ENCODE assay signal across 18 cellular contexts in genomic region chr2:23491622-23492336, GRCh38.
DNase-seq lines count a peak whose midpoint lies in the region; ATAC-seq, FAIRE-seq and TF ChIP-seq lines count a peak whose summit lies in the region.
"Had no signal": no experiment of that assay in that cellular context is flagged by ENCODE, and none has a peak within 500 bp of the region (broad histone marks: within the 10 kb centered on the region; RNA-seq: fewer than 3 reads in every experiment).

No MANE protein-coding gene starts in this region.

- no peak for ATAC-seq in T-helper 17 cell
- no peak; the same call in 2 of the 3 replicates for ATAC-seq in HepG2
- no peak for ATAC-seq in HG03520 (IDR thresholded peaks at IDR 0.05; ENCODE audit: unreplicated experiment)
- ATAC-seq in GM19463 (IDR thresholded peaks at IDR 0.05; ENCODE audit: unreplicated experiment): no peak
- ATAC-seq: CD8-positive, alpha-beta T cell had no signal

- POLR2A ChIA-PET in HEK293 (lab: Yijun Ruan, JAX): interaction anchor here (0.5 kb wide), 1 partner anchor 557 kb away, joined by 3 read pairs; no protein-coding TSS in a partner anchor
- POLR2A ChIA-PET in HepG2 (lab: Yijun Ruan, JAX): no interaction called here

- no peaks in the 10 kb centered on the region for H3K9me3 ChIP-seq in HEK293 (ENCODE audit: control insufficient read depth, insufficient read depth, low read depth, low read length)
- no peaks in the 10 kb centered on the region for H3K9me3 ChIP-seq in T-helper 17 cell (ENCODE audit: control insufficient read depth, low read length, poor library complexity, severe bottlenecking)
- H3K9me3 ChIP-seq in HepG2 (ENCODE audit: low read length): no peaks in the 10 kb centered on the region
- H3K9me3 ChIP-seq: BE2C, HAP-1, Peyer's patch had no signal

- H3K36me3 ChIP-seq in HEK293 (ENCODE audit: control insufficient read depth in 2 of 2, insufficient read depth in 1 of 2, low read length in 2 of 2) (no peaks in the 10 kb centered on the region), HepG2 (replicated peaks in 1 of 2; ENCODE audit: control insufficient read depth in 1 of 2, insufficient read depth in 2 of 2, low read length in 2 of 2) (no peaks in the 10 kb centered on the region)
- H3K36me3 ChIP-seq: BE2C, HAP-1, Peyer's patch had no signal

- FAIRE-seq in HepG2 (lab: Jason Lieb, UNC) (no peak), HTR-8/SVneo (lab: Jason Lieb, UNC) (no peak)
- FAIRE-seq: D721Med had no signal

- no peaks in the 10 kb centered on the region for H3K79me2 ChIP-seq in HepG2 (ENCODE audit: insufficient read depth, low read length)

- H3K4me1 Mint-ChIP-seq in T-helper 17 cell: peaks cover 21% of the 10 kb centered on the region

- peak overlapping the region; percentile 4 for H3K27ac Mint-ChIP-seq in T-helper 17 cell
- H3K27ac Mint-ChIP-seq: CD8-positive, alpha-beta T cell had no signal

- no peak for TF ChIP-seq POLR2A in HepG2 (IDR thresholded peaks at IDR 0.05; ENCODE audit: insufficient read depth in 1 of 2, low read depth in 2 of 2, low read length in 2 of 2)

- TF ChIP-seq CTCF in HEK293 (tag by site-specific recombination; IDR thresholded peaks at IDR 0.05): no peak
- no peak for TF ChIP-seq CTCF in HepG2 (CRISPR knock-in tag; IDR thresholded peaks at IDR 0.05)

- no peak overlapping the region for H3K4me3 Mint-ChIP-seq in T-helper 17 cell
- H3K4me3 Mint-ChIP-seq: CD8-positive, alpha-beta T cell had no signal

- H3K27me3 Mint-ChIP-seq in T-helper 17 cell: peaks cover 28% of the 10 kb centered on the region

- 35% methylated on average over 11 of the region's 12 CpGs for WGBS in HepG2 (ENCODE audit: low lambda C conversion rate)

- H3K27me3 ChIP-seq in HepG2 (ENCODE audit: control insufficient read depth in 1 of 2, insufficient read depth in 2 of 2, low read length in 2 of 2): peaks cover 0 to 4% of the 10 kb centered on the region in 2 experiments; a peak in 3 of 5 replicates
- H3K27me3 ChIP-seq: BE2C, Peyer's patch had no signal

- H3K4me1 ChIP-seq in HEK293 (ENCODE audit: control insufficient read depth, insufficient read depth, low read length): no peaks in the 10 kb centered on the region
- H3K4me1 ChIP-seq in HepG2 (ENCODE audit: insufficient read depth, low read length): no peaks in the 10 kb centered on the region
- H3K4me1 ChIP-seq: HAP-1 had no signal

- H4K20me1 ChIP-seq in HepG2 (ENCODE audit: insufficient read depth, low read length): no peaks in the 10 kb centered on the region

- H2AFZ ChIP-seq in HepG2 (ENCODE audit: low read length): no peak overlapping the region

- no peak overlapping the region for H3K9ac ChIP-seq in HepG2 (ENCODE audit: insufficient read depth, low read depth, low read length)

- no peak overlapping the region for H3K27ac ChIP-seq in HEK293 (ENCODE audit: extremely low read depth, low read depth, low read length)
- no peak overlapping the region for H3K27ac ChIP-seq in HepG2 (ENCODE audit: extremely low read length, insufficient read depth, low read length)
- H3K27ac ChIP-seq: Peyer's patch had no signal

- H3K4me3 ChIP-seq in HEK293 (ENCODE audit: low read depth, low read length) (no peak overlapping the region), HepG2 (replicated peaks in 1 of 3; ENCODE audit: insufficient read depth in 1 of 3, low read depth in 2 of 3, low read length in 3 of 3) (no peak overlapping the region)
- H3K4me3 ChIP-seq: HAP-1, Peyer's patch had no signal

- in situ Hi-C loops in HepG2 (cut with HindIII; ENCODE audit: extremely low pct_ligation_motif_present, low pct_unique_long_range_greater_than_20kb): no loop called here

- CTCF ChIA-PET in HEK293 (lab: Yijun Ruan, JAX) (no interaction called here), HepG2 (lab: Yijun Ruan, JAX; ENCODE audit: low intra/inter-chr PET ratio, low total read pairs) (no interaction called here)

- no peak overlapping the region for H3K4me2 ChIP-seq in HepG2 (ENCODE audit: low read depth, low read length)

- intact Hi-C loops in HepG2 (cut with micrococcal nuclease; ENCODE audit: unreplicated experiment): no loop called here

- TF ChIP-seq EP300 in HepG2 (IDR thresholded peaks at IDR 0.05; ENCODE audit: low read depth in 2 of 2, low read length in 2 of 2) (no peak), HepG2 (CRISPR knock-in tag; IDR thresholded peaks at IDR 0.05; ENCODE audit: borderline replicate concordance) (no peak)

- DNase-seq in DMS 273 (lab: John Stamatoyannopoulos, UW; ENCODE audit: unreplicated experiment) (peak; percentile 79), T-helper 17 cell (no peak), HepG2 (ENCODE audit: low spot score) (no peak), HTR-8/SVneo (ENCODE audit: insufficient read length, low spot score) (no peak)
- DNase-seq: BE2C; CD8-positive, alpha-beta T cell; EL; MV-4-11; NCI-H1417 treated with DMSO at 0.1 percent for 48 hours; NCI-H2107; NCI-H774; Peyer's patch; SHP77 treated with DMSO at 0.1 percent for 48 hours had no signal

- H3K36me3 Mint-ChIP-seq in T-helper 17 cell (ENCODE audit: low read depth): peaks cover 3% of the 10 kb centered on the region
- H3K36me3 Mint-ChIP-seq: CD8-positive, alpha-beta T cell had no signal

- no TSS peak for BruUV-seq in HepG2 (replicated peaks; lab: Mats Ljungman, UMichigan)

- TF ChIP-seq RAD21 in HepG2 (CRISPR knock-in tag; IDR thresholded peaks at IDR 0.05): no peak

TF ChIP-seq in HEK293, 187 proteins besides CTCF, POLR2A, EP300 and RAD21:
- peak; percentile 46; the same call in 1 of the 2 replicates for TF ChIP-seq EGR2 (tag by site-specific recombination; IDR thresholded peaks at IDR 0.05; ENCODE audit: low read depth)
- no peak for TF ChIP-seq ZNF658 (tag by site-specific recombination; IDR thresholded peaks at IDR 0.05)

TF ChIP-seq in HepG2, 621 proteins besides CTCF, POLR2A, EP300 and RAD21:
- no peak for TF ChIP-seq ZNF7 (CRISPR knock-in tag; IDR thresholded peaks at IDR 0.05)
- TF ChIP-seq, protein P1, sequence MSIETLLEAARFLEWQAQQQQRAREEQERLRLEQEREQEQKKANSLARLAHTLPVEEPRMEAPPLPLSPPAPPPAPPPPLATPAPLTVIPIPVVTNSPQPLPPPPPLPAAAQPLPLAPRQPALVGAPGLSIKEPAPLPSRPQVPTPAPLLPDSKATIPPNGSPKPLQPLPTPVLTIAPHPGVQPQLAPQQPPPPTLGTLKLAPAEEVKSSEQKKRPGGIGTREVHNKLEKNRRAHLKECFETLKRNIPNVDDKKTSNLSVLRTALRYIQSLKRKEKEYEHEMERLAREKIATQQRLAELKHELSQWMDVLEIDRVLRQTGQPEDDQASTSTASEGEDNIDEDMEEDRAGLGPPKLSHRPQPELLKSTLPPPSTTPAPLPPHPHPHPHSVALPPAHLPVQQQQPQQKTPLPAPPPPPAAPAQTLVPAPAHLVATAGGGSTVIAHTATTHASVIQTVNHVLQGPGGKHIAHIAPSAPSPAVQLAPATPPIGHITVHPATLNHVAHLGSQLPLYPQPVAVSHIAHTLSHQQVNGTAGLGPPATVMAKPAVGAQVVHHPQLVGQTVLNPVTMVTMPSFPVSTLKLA (IDR thresholded peaks at IDR 0.05): peak; percentile 98
TF ChIP-seq in HepG2: peak in this region for 1.
